9 cellular contexts compared by ENCODE assay signal in genomic region chr15:89749951-89750559, GRCh38. TPM values are rescaled to one million over a fixed set of nuclear protein-coding genes. Genes with fewer than 3 reads are reported as not detected.
DNase-seq lines count a peak whose midpoint lies in the region; ATAC-seq and TF ChIP-seq lines count a peak whose summit lies in the region.
"Had no signal": no experiment of that assay in that cellular context is flagged by ENCODE, and none has a peak within 500 bp of the region (broad histone marks: within the 10 kb centered on the region; RNA-seq: fewer than 3 reads in every experiment).

No MANE protein-coding gene starts in this region.

- TF ChIP-seq CTCF in right lobe of liver (IDR thresholded peaks at IDR 0.05), result no peak
- no peak for TF ChIP-seq CTCF in tibial artery (IDR thresholded peaks at IDR 0.05)

- no peak for TF ChIP-seq POLR2A in right lobe of liver (IDR thresholded peaks at IDR 0.05)

- H3K36me3 ChIP-seq in KOPT-K1 (ENCODE audit: insufficient read depth, low read length) (no peaks in the 10 kb centered on the region), right lobe of liver (no peaks in the 10 kb centered on the region), tibial artery (no peaks in the 10 kb centered on the region)

- DNase-seq in activated effector memory CD4-positive, alpha-beta T cell treated with Interleukin-2 at 50 U/mL for 16 hours, result peak; percentile 3
- no peak for DNase-seq in activated effector memory CD4-positive, alpha-beta T cell treated with anti-CD3 and anti-CD28 coated beads, Interleukin-2, amount 50 U/mL, for 16 hours
- DNase-seq in astrocyte of the hippocampus (ENCODE audit: low read depth, low spot score), result peak; percentile 23
- peak in 1 of 3 donors; percentile 51 for DNase-seq in right lobe of liver
- no peak for DNase-seq in tibial artery
- DNase-seq in NCI-H2196 (lab: John Stamatoyannopoulos, UW; ENCODE audit: unreplicated experiment), result no peak

- WGBS in right lobe of liver (ENCODE audit: insufficient coverage, low coverage, low lambda C conversion rate, missing lambda C conversion rate), result 5% methylated on average over 13 of the region's 41 CpGs

- intact Hi-C loops in right lobe of liver (cut with DNase I) (loop anchor here (10.0 kb wide), 2 partner anchors 135 to 335 kb away; no protein-coding TSS in a partner anchor), tibial artery (cut with DNase I; ENCODE audit: low total_unique reads) (loop anchor here (5.0 to 10.0 kb wide), 2 partner anchors 103 to 325 kb away; no protein-coding TSS in a partner anchor)

- H3K9me3 ChIP-seq in KOPT-K1 (ENCODE audit: insufficient read depth, low read length, poor library complexity, severe bottlenecking), result no peaks in the 10 kb centered on the region
- no peaks in the 10 kb centered on the region for H3K9me3 ChIP-seq in right lobe of liver
- H3K9me3 ChIP-seq in tibial artery, result no peaks in the 10 kb centered on the region

- H3K27ac ChIP-seq in KOPT-K1 (ENCODE audit: low read depth, low read length, poor library complexity, severe bottlenecking) (peak overlapping the region; percentile 45), right lobe of liver (peak overlapping the region in 1 of 3 donors; percentile 45), tibial artery (peak overlapping the region; percentile 64 to 69)
- H3K27ac ChIP-seq: epithelial cell of prostate had no signal

- peaks cover 0 to 10% (median 0%) of the 10 kb centered on the region in 4 donors for H3K4me1 ChIP-seq in right lobe of liver
- H3K4me1 ChIP-seq in tibial artery, result peaks cover 0 to 23% (median 14%) of the 10 kb centered on the region in 4 donors

- peak overlapping the region; percentile 70 to 72 (median 72) for H3K4me3 ChIP-seq in right lobe of liver
- H3K4me3 ChIP-seq in tibial artery, result peak overlapping the region; percentile 66 to 87

- ATAC-seq in right lobe of liver, result peak; percentile 13 to 35 (median 28)
- no peak for ATAC-seq in HG03571 (IDR thresholded peaks at IDR 0.05; ENCODE audit: unreplicated experiment)

- no peaks in the 10 kb centered on the region for H3K27me3 ChIP-seq in right lobe of liver
- peaks cover 0 to 38% of the 10 kb centered on the region in 2 donors for H3K27me3 ChIP-seq in tibial artery

RNA-seq across cellular contexts. Expression of gene MESP1, which starts 1.0 kb away (rescaled TPM):
- 1 to 10 TPM in 5 of 6 experiments, under 1 TPM in 1; 0.86 to 3.0 (median 2.1) TPM for total RNA-seq in right lobe of liver

RNA-seq across cellular contexts. Expression of gene MESP2, which starts 26.1 kb away (rescaled TPM):
- total RNA-seq in right lobe of liver, result under 1 TPM in 1 of 6 experiments, not detected in 5; 0.12 TPM

RNA-seq across cellular contexts. Expression of gene WDR93, which starts 59.4 kb away (rescaled TPM):
- total RNA-seq in right lobe of liver, result not detected

RNA-seq across cellular contexts. Expression of gene PEX11A, which starts 59.5 kb away (rescaled TPM):
- total RNA-seq in right lobe of liver, result 10 to 100 TPM in 5 of 6 experiments, 1 to 10 TPM in 1; 6.9 to 30.9 (median 22.6) TPM

Comparison
In these comparisons a context has a peak if more than half of its experiments do, and no peak if none do; other contexts are left out.
1. DNase-seq: peak in activated effector memory CD4-positive, alpha-beta T cell treated with Interleukin-2 at 50 U/mL for 16 hours (single experiment) and astrocyte of the hippocampus (single experiment); none in activated effector memory CD4-positive, alpha-beta T cell treated with anti-CD3 and anti-CD28 coated beads, Interleukin-2, amount 50 U/mL, for 16 hours (single experiment), tibial artery (0 of 2) and NCI-H2196 (single experiment).